In the genomic region with DNA sequence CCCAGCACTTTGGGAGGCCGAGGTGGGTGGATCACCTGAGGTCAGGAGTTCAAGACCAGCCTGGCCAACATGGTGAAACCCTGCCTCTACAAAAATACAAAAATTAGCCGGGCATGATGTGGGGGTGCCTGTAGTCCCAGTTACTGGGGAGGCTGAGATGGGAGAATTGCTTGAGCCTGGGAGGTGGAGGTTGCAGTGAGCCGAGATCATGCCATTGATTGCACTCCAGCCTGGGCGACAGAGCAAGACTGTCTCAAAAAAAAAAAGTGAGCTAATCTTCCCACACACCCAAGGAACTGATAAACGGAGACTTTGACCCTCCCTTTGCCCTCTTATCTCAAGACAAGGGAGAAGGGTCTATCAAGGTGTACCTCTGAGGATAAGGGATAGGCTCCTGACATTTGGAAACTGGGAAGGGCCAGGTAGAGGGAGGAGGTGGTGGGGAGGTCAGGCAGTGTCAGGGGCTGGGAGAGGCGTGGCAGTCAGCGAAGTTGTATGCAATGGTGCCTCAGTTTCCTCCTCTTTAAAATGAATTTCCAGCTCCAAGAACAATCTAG, we compare ENCODE assay signal across 2 cellular contexts. TPM values are rescaled to one million over a fixed set of nuclear protein-coding genes. Genes with fewer than 3 reads are reported as not detected.
"Had no signal": no experiment of that assay in that cellular context is flagged by ENCODE, and none has a peak within 500 bp of the region (broad histone marks: within the 10 kb centered on the region; RNA-seq: fewer than 3 reads in every experiment).

No MANE protein-coding gene starts in this region.

RNA-seq across cellular contexts. Expression of a gene that starts 46.5 kb away (rescaled TPM):
- total RNA-seq: HepG2 had no signal
- polyA plus RNA-seq: HepG2, IgD-negative memory B cell had no signal
